ENCODE assay signal across 9 cellular contexts in genomic region chr2:237955640-237956401, GRCh38.
DNase-seq lines count a peak whose midpoint lies in the region; ATAC-seq lines count a peak whose summit lies in the region.
"Had no signal": no experiment of that assay in that cellular context is flagged by ENCODE, and none has a peak within 500 bp of the region (broad histone marks: within the 10 kb centered on the region; RNA-seq: fewer than 3 reads in every experiment).

No MANE protein-coding gene starts in this region.

- H3K4me1 Mint-ChIP-seq in stimulated activated effector memory CD8-positive, alpha-beta T cell treated with anti-CD3 and anti-CD28 coated beads, Interleukin-12 subunit alpha, Interleukin-12 subunit beta, amount 100 ng/mL, for 72 hours, result peaks cover 9% of the 10 kb centered on the region

- no peaks in the 10 kb centered on the region for H3K36me3 Mint-ChIP-seq in stimulated activated effector memory CD8-positive, alpha-beta T cell treated with anti-CD3 and anti-CD28 coated beads, Interleukin-12 subunit alpha, Interleukin-12 subunit beta, amount 100 ng/mL, for 72 hours

- peaks cover 4% of the 10 kb centered on the region for H3K9me3 ChIP-seq in iPS-18c (ENCODE audit: control insufficient read depth, insufficient read depth, low read length)

- H3K4me3 ChIP-seq in iPS-18c (ENCODE audit: insufficient read depth, low read depth, low read length), result peak overlapping the region; percentile 53; the same call in 1 of the 2 replicates

- H3K4me3 Mint-ChIP-seq in stimulated activated effector memory CD8-positive, alpha-beta T cell treated with anti-CD3 and anti-CD28 coated beads, Interleukin-12 subunit alpha, Interleukin-12 subunit beta, amount 100 ng/mL, for 72 hours, result peak overlapping the region; percentile 28

- no peak overlapping the region for H3K27ac Mint-ChIP-seq in stimulated activated effector memory CD8-positive, alpha-beta T cell treated with anti-CD3 and anti-CD28 coated beads, Interleukin-12 subunit alpha, Interleukin-12 subunit beta, amount 100 ng/mL, for 72 hours

- DNase-seq in NCI-H146 (lab: John Stamatoyannopoulos, UW) (peak; percentile 6), NCI-H146 treated with DMSO at 0.1 percent for 48 hours (lab: John Stamatoyannopoulos, UW; ENCODE audit: unreplicated experiment) (no peak), astrocyte of the hippocampus (ENCODE audit: low read depth, low spot score) (peak; percentile 36), NAMALWA (ENCODE audit: low spot score) (no peak), SIG-M5 (lab: John Stamatoyannopoulos, UW) (no peak)
- DNase-seq in stimulated activated effector memory CD8-positive, alpha-beta T cell treated with anti-CD3 and anti-CD28 coated beads, Interleukin-12 subunit alpha, Interleukin-12 subunit beta, amount 100 ng/mL, for 72 hours (ENCODE audit: low spot score in 2 of 2), result no peak
- DNase-seq: T-helper 1 cell had no signal

- no peaks in the 10 kb centered on the region for H3K9me3 Mint-ChIP-seq in stimulated activated effector memory CD8-positive, alpha-beta T cell treated with anti-CD3 and anti-CD28 coated beads, Interleukin-12 subunit alpha, Interleukin-12 subunit beta, amount 100 ng/mL, for 72 hours

- peak; percentile 69 for ATAC-seq in stimulated activated effector memory CD8-positive, alpha-beta T cell treated with anti-CD3 and anti-CD28 coated beads, Interleukin-12 subunit alpha, Interleukin-12 subunit beta, amount 100 ng/mL, for 72 hours
- ATAC-seq in GM19467 (IDR thresholded peaks at IDR 0.05; ENCODE audit: unreplicated experiment), result no peak

Comparison
In these comparisons a context has a peak if more than half of its experiments do, and no peak if none do; other contexts are left out.
1. DNase-seq: peak in NCI-H146 (single experiment) and astrocyte of the hippocampus (single experiment); none in NCI-H146 treated with DMSO at 0.1 percent for 48 hours (single experiment), stimulated activated effector memory CD8-positive, alpha-beta T cell treated with anti-CD3 and anti-CD28 coated beads, Interleukin-12 subunit alpha, Interleukin-12 subunit beta, amount 100 ng/mL, for 72 hours (0 of 2), NAMALWA (single experiment) and SIG-M5 (single experiment).